Comparison of ENCODE assay signal across 2 cellular contexts in the genomic region with DNA sequence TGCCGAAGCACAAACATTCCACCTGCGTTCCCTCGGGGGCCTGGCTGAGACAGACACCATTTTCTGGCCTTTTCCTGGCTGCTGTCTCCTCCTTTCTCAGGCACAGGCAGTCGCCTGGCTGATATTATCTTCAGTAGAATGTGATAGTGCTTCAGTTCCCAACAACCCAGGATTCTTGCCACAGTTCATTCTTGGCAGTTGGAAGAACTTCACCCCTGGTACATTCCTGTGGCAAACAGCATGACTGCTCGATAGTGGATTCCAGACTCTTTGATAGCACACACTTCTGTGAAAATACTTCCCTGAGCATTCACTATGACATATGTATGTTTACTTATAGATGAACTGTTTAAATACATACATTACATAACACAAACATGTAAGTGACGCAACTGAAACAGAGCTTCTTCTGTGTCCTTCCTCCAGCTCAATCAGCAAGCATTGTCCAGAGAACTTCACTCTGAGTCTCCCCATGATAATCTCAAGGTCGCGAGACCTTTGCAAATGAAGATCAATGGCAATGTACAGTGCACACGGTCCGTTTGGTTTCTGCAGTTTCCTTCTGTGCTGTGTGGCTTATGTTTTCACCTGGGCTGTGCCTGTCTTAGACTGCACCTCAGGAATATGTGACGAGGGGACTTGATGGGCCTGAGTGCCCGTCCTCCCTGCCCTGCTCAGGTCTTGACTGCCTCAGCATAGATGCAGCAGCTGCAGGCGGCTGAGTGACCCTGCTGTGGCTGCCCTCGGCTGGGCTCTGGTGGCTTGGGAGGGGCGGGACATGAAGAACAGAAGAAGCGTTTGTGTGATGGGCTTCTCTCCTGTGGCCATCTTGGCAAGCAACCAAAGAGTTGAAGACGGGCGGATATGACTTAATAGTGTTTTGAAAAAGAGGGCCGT.
A peak's percentile ranks its signal among the peaks of the same experiment; 100 is the strongest.
TF ChIP-seq lines count a peak whose summit lies in the region.

No MANE protein-coding gene starts in this region.

TF ChIP-seq in IMR-90, 13 proteins besides CTCF, POLR2A, EP300 and RAD21:
- TF ChIP-seq, protein P1, sequence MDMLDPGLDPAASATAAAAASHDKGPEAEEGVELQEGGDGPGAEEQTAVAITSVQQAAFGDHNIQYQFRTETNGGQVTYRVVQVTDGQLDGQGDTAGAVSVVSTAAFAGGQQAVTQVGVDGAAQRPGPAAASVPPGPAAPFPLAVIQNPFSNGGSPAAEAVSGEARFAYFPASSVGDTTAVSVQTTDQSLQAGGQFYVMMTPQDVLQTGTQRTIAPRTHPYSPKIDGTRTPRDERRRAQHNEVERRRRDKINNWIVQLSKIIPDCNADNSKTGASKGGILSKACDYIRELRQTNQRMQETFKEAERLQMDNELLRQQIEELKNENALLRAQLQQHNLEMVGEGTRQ (IDR thresholded peaks at IDR 0.05; ENCODE audit: low read depth, low read length) = no peak
- no peak for TF ChIP-seq RCOR1 (IDR thresholded peaks at IDR 0.05; ENCODE audit: insufficient replicate concordance, low read length)
- TF ChIP-seq FOS (IDR thresholded peaks at IDR 0.05; ENCODE audit: low read depth, low read length) = 0 out of 2 replicates have a peak, but pooled peaks have one; percentile 24
- TF ChIP-seq BHLHE40 (IDR thresholded peaks at IDR 0.05; ENCODE audit: low read depth, low read length) = peak; percentile 50; the same call in 1 of the 2 replicates
- no peak for TF ChIP-seq MAFK (IDR thresholded peaks at IDR 0.05; ENCODE audit: low read depth, low read length)
- peak; percentile 94 for TF ChIP-seq CEBPB (IDR thresholded peaks at IDR 0.05; ENCODE audit: low read depth, low read length)
- no peak for TF ChIP-seq NFE2L2 (IDR thresholded peaks at IDR 0.05; ENCODE audit: low read depth, low read length)
- TF ChIP-seq SMC3 (IDR thresholded peaks at IDR 0.05; ENCODE audit: low read depth, low read length) = no peak
- no peak for TF ChIP-seq CHD1 (IDR thresholded peaks at IDR 0.05; ENCODE audit: low read depth, low read length)
- TF ChIP-seq ELK1 (IDR thresholded peaks at IDR 0.05; ENCODE audit: borderline replicate concordance, low read depth, low read length) = no peak
- no peak for TF ChIP-seq MXI1 (IDR thresholded peaks at IDR 0.05; ENCODE audit: borderline replicate concordance, low read depth, low read length)
- no peak; the same call in 1 of the 2 replicates for TF ChIP-seq MAZ (IDR thresholded peaks at IDR 0.05; ENCODE audit: borderline replicate concordance, low read depth, low read length)
- TF ChIP-seq RFX5 (IDR thresholded peaks at IDR 0.05; ENCODE audit: low read depth, low read length) = no peak

TF ChIP-seq in HEK293T, 16 proteins besides CTCF, POLR2A, EP300 and RAD21:
- TF ChIP-seq FOXA1 (IDR thresholded peaks at IDR 0.05) (no peak), FOXK2 (IDR thresholded peaks at IDR 0.05) (no peak), NFRKB (IDR thresholded peaks at IDR 0.05) (no peak), ZNF384 (IDR thresholded peaks at IDR 0.05) (no peak), SUZ12 (IDR thresholded peaks at IDR 0.05) (no peak), FOXM1 (IDR thresholded peaks at IDR 0.05; ENCODE audit: borderline replicate concordance) (no peak), LEF1 (IDR thresholded peaks at IDR 0.05; ENCODE audit: borderline replicate concordance) (no peak), ELF4 (IDR thresholded peaks at IDR 0.05) (no peak), ARNT (IDR thresholded peaks at IDR 0.05) (no peak), TARDBP (IDR thresholded peaks at IDR 0.05) (no peak), CTBP1 (IDR thresholded peaks at IDR 0.05; ENCODE audit: borderline replicate concordance) (no peak)
- TF ChIP-seq, protein P2, sequence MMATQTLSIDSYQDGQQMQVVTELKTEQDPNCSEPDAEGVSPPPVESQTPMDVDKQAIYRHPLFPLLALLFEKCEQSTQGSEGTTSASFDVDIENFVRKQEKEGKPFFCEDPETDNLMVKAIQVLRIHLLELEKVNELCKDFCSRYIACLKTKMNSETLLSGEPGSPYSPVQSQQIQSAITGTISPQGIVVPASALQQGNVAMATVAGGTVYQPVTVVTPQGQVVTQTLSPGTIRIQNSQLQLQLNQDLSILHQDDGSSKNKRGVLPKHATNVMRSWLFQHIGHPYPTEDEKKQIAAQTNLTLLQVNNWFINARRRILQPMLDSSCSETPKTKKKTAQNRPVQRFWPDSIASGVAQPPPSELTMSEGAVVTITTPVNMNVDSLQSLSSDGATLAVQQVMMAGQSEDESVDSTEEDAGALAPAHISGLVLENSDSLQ (IDR thresholded peaks at IDR 0.05) = no peak
